ENCODE assay signal across 13 cellular contexts in genomic region chr10:79191951-79192676, GRCh38.
DNase-seq lines count a peak whose midpoint lies in the region; ATAC-seq and TF ChIP-seq lines count a peak whose summit lies in the region.
"Had no signal": no experiment of that assay in that cellular context is flagged by ENCODE, and none has a peak within 500 bp of the region (broad histone marks: within the 10 kb centered on the region; RNA-seq: fewer than 3 reads in every experiment).

No MANE protein-coding gene starts in this region.

- DNase-seq in EL (peak; percentile 25), NCI-H69 (lab: John Stamatoyannopoulos, UW) (peak; percentile 36), fibroblast of the aortic adventitia (ENCODE audit: low read depth) (peak; percentile 67), foreskin keratinocyte (no peak), type B pancreatic cell (ENCODE audit: extremely low spot score, unreplicated experiment) (no peak), mucosa of gallbladder (ENCODE audit: low spot score) (no peak)
- DNase-seq: activated CD8-positive, alpha-beta T cell treated with anti-CD3 and anti-CD28 coated beads, Interleukin-2, amount 10 ng/mL, durations not matched to agents 7 days and 5 days; CD4-positive, alpha-beta memory T cell; NCI-H1048; stimulated activated naive CD8-positive, alpha-beta T cell treated with anti-CD3 and anti-CD28 coated beads, Interleukin-15, amount 100 ng/mL, for 72 hours; T-helper 9 cell had no signal

- no peak overlapping the region for H3K27ac Mint-ChIP-seq in type B pancreatic cell
- H3K27ac Mint-ChIP-seq: activated CD8-positive, alpha-beta T cell treated with anti-CD3 and anti-CD28 coated beads, Interleukin-2, amount 10 ng/mL, durations not matched to agents 7 days and 5 days had no signal

- TF ChIP-seq CTCF in fibroblast of the aortic adventitia (IDR thresholded peaks at IDR 0.05; ENCODE audit: insufficient read depth, low read length) (no peak), foreskin keratinocyte (conservative IDR thresholded peaks at IDR 0.05) (no peak), type B pancreatic cell (conservative IDR thresholded peaks at IDR 0.05) (no peak)

- peaks cover 50% of the 10 kb centered on the region for H3K4me1 Mint-ChIP-seq in type B pancreatic cell (ENCODE audit: unreplicated experiment)

- H3K4me3 Mint-ChIP-seq in type B pancreatic cell, result no peak overlapping the region
- H3K4me3 Mint-ChIP-seq: activated CD8-positive, alpha-beta T cell treated with anti-CD3 and anti-CD28 coated beads, Interleukin-2, amount 10 ng/mL, durations not matched to agents 7 days and 5 days; CD4-positive, alpha-beta memory T cell; stimulated activated naive CD8-positive, alpha-beta T cell treated with anti-CD3 and anti-CD28 coated beads, Interleukin-15, amount 100 ng/mL, for 72 hours had no signal

- no peak overlapping the region for H3K27ac ChIP-seq in foreskin keratinocyte

- H3K27me3 ChIP-seq in skeletal muscle satellite cell (ENCODE audit: control insufficient read depth, insufficient read depth, low read length) (no peaks in the 10 kb centered on the region), foreskin keratinocyte (no peaks in the 10 kb centered on the region)

- no peaks in the 10 kb centered on the region for H3K27me3 Mint-ChIP-seq in type B pancreatic cell
- H3K27me3 Mint-ChIP-seq: CD4-positive, alpha-beta memory T cell; stimulated activated naive CD8-positive, alpha-beta T cell treated with anti-CD3 and anti-CD28 coated beads, Interleukin-15, amount 100 ng/mL, for 72 hours had no signal

- H3K4me2 ChIP-seq in skeletal muscle satellite cell (ENCODE audit: low read length), result peak overlapping the region; percentile 8

- peaks cover 33% of the 10 kb centered on the region for H3K36me3 ChIP-seq in skeletal muscle satellite cell (ENCODE audit: insufficient read depth, low read length)

- H3K36me3 Mint-ChIP-seq in type B pancreatic cell, result peaks cover 9% of the 10 kb centered on the region

- H3K9me3 ChIP-seq in skeletal muscle satellite cell (replicated peaks; ENCODE audit: low read length), result no peaks in the 10 kb centered on the region

- H3K4me1 ChIP-seq in skeletal muscle satellite cell (ENCODE audit: control insufficient read depth, insufficient read depth, low read length), result peaks cover 62% of the 10 kb centered on the region
- peaks cover 8% of the 10 kb centered on the region for H3K4me1 ChIP-seq in foreskin keratinocyte

- H3K4me3 ChIP-seq in fibroblast of the aortic adventitia (ENCODE audit: low read depth, low read length) (no peak overlapping the region), skeletal muscle satellite cell (ENCODE audit: low read length) (peak overlapping the region; percentile 0)

- no peak overlapping the region for H3K9ac ChIP-seq in skeletal muscle satellite cell (ENCODE audit: low read depth, low read length)

- H3K9me3 Mint-ChIP-seq in type B pancreatic cell, result no peaks in the 10 kb centered on the region
- H3K9me3 Mint-ChIP-seq: CD4-positive, alpha-beta memory T cell; stimulated activated naive CD8-positive, alpha-beta T cell treated with anti-CD3 and anti-CD28 coated beads, Interleukin-15, amount 100 ng/mL, for 72 hours had no signal

- ATAC-seq in foreskin keratinocyte (no peak), GM18907 (IDR thresholded peaks at IDR 0.05; ENCODE audit: unreplicated experiment) (no peak)
- ATAC-seq: activated CD8-positive, alpha-beta T cell treated with anti-CD3 and anti-CD28 coated beads, Interleukin-2, amount 10 ng/mL, durations not matched to agents 7 days and 5 days; stimulated activated naive CD8-positive, alpha-beta T cell treated with anti-CD3 and anti-CD28 coated beads, Interleukin-15, amount 100 ng/mL, for 72 hours had no signal

Comparison
In these comparisons a context has a peak if more than half of its experiments do, and no peak if none do; other contexts are left out.
1. DNase-seq: peak in EL (single experiment), NCI-H69 (single experiment) and fibroblast of the aortic adventitia (single experiment); none in foreskin keratinocyte (0 of 2), type B pancreatic cell (single experiment) and mucosa of gallbladder (single experiment).